Comparison of ENCODE assay signal across 1 cellular context in genomic region chr14:102761206-102761605, GRCh38.
TF ChIP-seq lines count a peak whose summit lies in the region.

No MANE protein-coding gene starts in this region.

TF ChIP-seq in K562, 482 proteins besides CTCF, POLR2A, EP300 and RAD21:
- peak; percentile 24; the same call in 1 of the 2 replicates for TF ChIP-seq POLR2G (IDR thresholded peaks at IDR 0.05; ENCODE audit: low read depth, low read length)
- TF ChIP-seq BDP1 (IDR thresholded peaks at IDR 0.05; ENCODE audit: insufficient read depth, insufficient read length): no peak
TF ChIP-seq in K562: peak in this region for 1.
